Comparison of ENCODE assay signal across 22 cellular contexts in the genomic region with DNA sequence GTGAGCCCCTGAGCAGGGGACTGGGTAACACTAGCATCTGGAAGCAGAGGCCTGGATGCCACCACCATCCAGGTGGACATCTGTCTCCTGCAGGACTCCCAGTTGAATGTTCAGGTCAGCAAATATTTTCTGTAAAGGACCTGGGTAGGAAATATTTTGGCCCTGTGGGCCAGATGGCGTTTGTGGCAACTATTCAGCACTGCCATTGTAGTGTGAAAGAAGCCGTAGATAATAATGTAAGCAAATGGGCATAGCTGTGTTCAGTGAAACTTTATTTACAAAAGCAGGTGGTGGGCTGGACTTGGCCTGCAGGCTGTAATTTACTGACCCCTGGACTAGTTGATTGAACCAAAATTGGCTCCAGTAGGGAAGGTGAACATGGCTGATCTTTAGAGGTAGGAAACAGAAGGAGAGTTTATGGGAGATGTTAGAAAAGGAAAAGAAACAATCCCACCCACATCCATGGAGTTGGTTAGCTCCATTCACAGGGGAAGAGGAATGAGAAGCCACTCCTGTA.
"Had no signal": no experiment of that assay in that cellular context is flagged by ENCODE, and none has a peak within 500 bp of the region (broad histone marks: within the 10 kb centered on the region; RNA-seq: fewer than 3 reads in every experiment).

No MANE protein-coding gene starts in this region.

- H3K4me1 ChIP-seq: foreskin keratinocyte, parathyroid adenoma had no signal

- H3K27me3 Mint-ChIP-seq: activated naive CD8-positive, alpha-beta T cell had no signal

- H3K4me3 Mint-ChIP-seq: activated CD4-positive, alpha-beta memory T cell treated with anti-CD3 and anti-CD28 coated beads, Interleukin-2, amount 10 ng/mL, durations not matched to agents 7 days and 5 days; activated naive CD8-positive, alpha-beta T cell; activated T-cell treated with anti-CD3 and anti-CD28 coated beads, Interleukin-2, amount 50 U/mL, for 4 hours; immature natural killer cell; stimulated activated naive B cell treated with anti-CD40 and anti-IgM and Interleukin-4, amounts not matched to agents 10 μg/mL and 1 μg/mL and 100 μg/mL, for 72 hours had no signal

- H3K27me3 ChIP-seq: foreskin keratinocyte had no signal

- ATAC-seq: activated T-cell treated with anti-CD3 and anti-CD28 coated beads, Interleukin-2, amount 50 U/mL, for 4 hours; foreskin keratinocyte; SK-N-SH treated with all-trans-retinoic acid at 6 μM for 48 hours; stimulated activated naive B cell treated with anti-CD40 and anti-IgM and Interleukin-4, amounts not matched to agents 10 μg/mL and 1 μg/mL and 100 μg/mL, for 72 hours had no signal

- H3K9me3 Mint-ChIP-seq: activated CD4-positive, alpha-beta memory T cell treated with anti-CD3 and anti-CD28 coated beads, Interleukin-2, amount 10 ng/mL, durations not matched to agents 7 days and 5 days; activated T-cell treated with anti-CD3 and anti-CD28 coated beads, Interleukin-2, amount 50 U/mL, for 4 hours had no signal

- H3K9me3 ChIP-seq: neutrophil had no signal

- H3K27ac Mint-ChIP-seq: activated CD4-positive, alpha-beta memory T cell treated with anti-CD3 and anti-CD28 coated beads, Interleukin-2, amount 10 ng/mL, durations not matched to agents 7 days and 5 days; activated naive CD8-positive, alpha-beta T cell; immature natural killer cell; stimulated activated naive B cell treated with anti-CD40 and anti-IgM and Interleukin-4, amounts not matched to agents 10 μg/mL and 1 μg/mL and 100 μg/mL, for 72 hours had no signal

- H3K27ac ChIP-seq: foreskin keratinocyte, neutrophil, parathyroid adenoma, VCaP had no signal

- H3K36me3 ChIP-seq: neutrophil had no signal

- DNase-seq: activated CD4-positive, alpha-beta memory T cell treated with anti-CD3 and anti-CD28 coated beads, Interleukin-2, amount 10 ng/mL, durations not matched to agents 7 days and 5 days; activated gamma-delta T cell; activated T-cell treated with anti-CD3 and anti-CD28 coated beads, Interleukin-2, amount 50 U/mL, for 4 hours; amniotic stem cell; central memory CD4-positive, alpha-beta T cell; cortex of kidney; effector CD4-positive, alpha-beta T cell; foreskin keratinocyte; head of caudate nucleus; immature natural killer cell; midbrain; stimulated activated CD4-positive, alpha-beta T cell treated with anti-CD3 and anti-CD28 coated beads, Interleukin-2, amount 100 ng/mL, for 48 hours; stimulated activated naive B cell treated with anti-CD40 and anti-IgM and Interleukin-4, amounts not matched to agents 10 μg/mL and 1 μg/mL and 100 μg/mL, for 72 hours; T-helper 1 cell; T1000; trophoblast cell had no signal

- H3K4me3 ChIP-seq: lung had no signal

- H3K36me3 Mint-ChIP-seq: activated naive CD8-positive, alpha-beta T cell; immature natural killer cell; stimulated activated naive B cell treated with anti-CD40 and anti-IgM and Interleukin-4, amounts not matched to agents 10 μg/mL and 1 μg/mL and 100 μg/mL, for 72 hours had no signal
